9 cellular contexts compared by ENCODE assay signal in genomic region chr1:33258788-33259274, GRCh38. TPM values are rescaled to one million over a fixed set of nuclear protein-coding genes. Genes with fewer than 3 reads are reported as not detected.
DNase-seq lines count a peak whose midpoint lies in the region; ATAC-seq and TF ChIP-seq lines count a peak whose summit lies in the region.
"Had no signal": no experiment of that assay in that cellular context is flagged by ENCODE, and none has a peak within 500 bp of the region (broad histone marks: within the 10 kb centered on the region; RNA-seq: fewer than 3 reads in every experiment).

No MANE protein-coding gene starts in this region.

- H3K4me3 Mint-ChIP-seq in activated naive CD8-positive, alpha-beta T cell = peak overlapping the region; percentile 23
- no peak overlapping the region for H3K4me3 Mint-ChIP-seq in activated naive CD8-positive, alpha-beta T cell treated with anti-CD3 and anti-CD28 coated beads for 36 hours
- H3K4me3 Mint-ChIP-seq in activated naive CD8-positive, alpha-beta T cell treated with anti-CD3 and anti-CD28 coated beads, Interleukin-2, amount 50 U/mL, for 24 hours = peak overlapping the region; percentile 60
- peak overlapping the region; percentile 100 for H3K4me3 Mint-ChIP-seq in type B pancreatic cell

- no peak for DNase-seq in activated naive CD8-positive, alpha-beta T cell treated with anti-CD3 and anti-CD28 coated beads for 36 hours
- DNase-seq in activated naive CD8-positive, alpha-beta T cell treated with anti-CD3 and anti-CD28 coated beads, Interleukin-2, amount 50 U/mL, for 24 hours = no peak
- peak; percentile 39 for DNase-seq in mucosa of gallbladder (ENCODE audit: low spot score)
- DNase-seq in type B pancreatic cell (ENCODE audit: extremely low spot score, unreplicated experiment) = no peak
- no peak for DNase-seq in NCI-H146 (lab: John Stamatoyannopoulos, UW)
- DNase-seq: EL had no signal

- no peak for ATAC-seq in activated naive CD8-positive, alpha-beta T cell treated with anti-CD3 and anti-CD28 coated beads, Interleukin-2, amount 50 U/mL, for 24 hours
- ATAC-seq in HG02870 (IDR thresholded peaks at IDR 0.05; ENCODE audit: unreplicated experiment) (no peak), GM21619 (IDR thresholded peaks at IDR 0.05; ENCODE audit: unreplicated experiment) (no peak)

- no peaks in the 10 kb centered on the region for H3K27me3 Mint-ChIP-seq in activated naive CD8-positive, alpha-beta T cell
- no peaks in the 10 kb centered on the region for H3K27me3 Mint-ChIP-seq in activated naive CD8-positive, alpha-beta T cell treated with anti-CD3 and anti-CD28 coated beads for 36 hours
- no peaks in the 10 kb centered on the region for H3K27me3 Mint-ChIP-seq in activated naive CD8-positive, alpha-beta T cell treated with anti-CD3 and anti-CD28 coated beads, Interleukin-2, amount 50 U/mL, for 24 hours
- H3K27me3 Mint-ChIP-seq in type B pancreatic cell = peaks cover 3% of the 10 kb centered on the region

- peak overlapping the region; percentile 5 for H3K27ac Mint-ChIP-seq in activated naive CD8-positive, alpha-beta T cell
- H3K27ac Mint-ChIP-seq in activated naive CD8-positive, alpha-beta T cell treated with anti-CD3 and anti-CD28 coated beads for 36 hours = no peak overlapping the region
- H3K27ac Mint-ChIP-seq in activated naive CD8-positive, alpha-beta T cell treated with anti-CD3 and anti-CD28 coated beads, Interleukin-2, amount 50 U/mL, for 24 hours = no peak overlapping the region
- H3K27ac Mint-ChIP-seq in type B pancreatic cell = peak overlapping the region; percentile 99

- no peak for TF ChIP-seq CTCF in type B pancreatic cell (conservative IDR thresholded peaks at IDR 0.05)

- peaks cover 45% of the 10 kb centered on the region for H3K4me1 Mint-ChIP-seq in activated naive CD8-positive, alpha-beta T cell (ENCODE audit: low read depth)
- H3K4me1 Mint-ChIP-seq in activated naive CD8-positive, alpha-beta T cell treated with anti-CD3 and anti-CD28 coated beads for 36 hours = peaks cover 30% of the 10 kb centered on the region
- peaks cover 34% of the 10 kb centered on the region for H3K4me1 Mint-ChIP-seq in activated naive CD8-positive, alpha-beta T cell treated with anti-CD3 and anti-CD28 coated beads, Interleukin-2, amount 50 U/mL, for 24 hours
- H3K4me1 Mint-ChIP-seq in type B pancreatic cell (ENCODE audit: unreplicated experiment) = peaks cover 49% of the 10 kb centered on the region

- peaks cover 3% of the 10 kb centered on the region for H3K36me3 Mint-ChIP-seq in activated naive CD8-positive, alpha-beta T cell
- peaks cover 3% of the 10 kb centered on the region for H3K36me3 Mint-ChIP-seq in activated naive CD8-positive, alpha-beta T cell treated with anti-CD3 and anti-CD28 coated beads for 36 hours
- no peaks in the 10 kb centered on the region for H3K36me3 Mint-ChIP-seq in activated naive CD8-positive, alpha-beta T cell treated with anti-CD3 and anti-CD28 coated beads, Interleukin-2, amount 50 U/mL, for 24 hours (ENCODE audit: low read depth)
- H3K36me3 Mint-ChIP-seq in type B pancreatic cell = peaks cover 20% of the 10 kb centered on the region

- no peaks in the 10 kb centered on the region for H3K9me3 Mint-ChIP-seq in activated naive CD8-positive, alpha-beta T cell (ENCODE audit: low read depth)
- H3K9me3 Mint-ChIP-seq in activated naive CD8-positive, alpha-beta T cell treated with anti-CD3 and anti-CD28 coated beads for 36 hours = no peaks in the 10 kb centered on the region
- no peaks in the 10 kb centered on the region for H3K9me3 Mint-ChIP-seq in activated naive CD8-positive, alpha-beta T cell treated with anti-CD3 and anti-CD28 coated beads, Interleukin-2, amount 50 U/mL, for 24 hours
- no peaks in the 10 kb centered on the region for H3K9me3 Mint-ChIP-seq in type B pancreatic cell

RNA-seq across cellular contexts. Expression of gene ZNF362, which starts 2.5 kb away (rescaled TPM):
- 1 to 10 TPM; 7.2 to 9.2 TPM for total RNA-seq in activated naive CD8-positive, alpha-beta T cell treated with anti-CD3 and anti-CD28 coated beads for 36 hours
- total RNA-seq in mucosa of gallbladder (39.9 TPM), type B pancreatic cell (ENCODE audit: low replicate concordance) (49.0 and 66.5 TPM in 2 replicates)

Comparison
In these comparisons a context has a peak if more than half of its experiments do, and no peak if none do; other contexts are left out.
1. H3K27ac Mint-ChIP-seq: peak in activated naive CD8-positive, alpha-beta T cell (single experiment) and type B pancreatic cell (single experiment); none in activated naive CD8-positive, alpha-beta T cell treated with anti-CD3 and anti-CD28 coated beads for 36 hours (single experiment) and activated naive CD8-positive, alpha-beta T cell treated with anti-CD3 and anti-CD28 coated beads, Interleukin-2, amount 50 U/mL, for 24 hours (single experiment).